ENCODE assay signal across 8 cellular contexts in the genomic region with DNA sequence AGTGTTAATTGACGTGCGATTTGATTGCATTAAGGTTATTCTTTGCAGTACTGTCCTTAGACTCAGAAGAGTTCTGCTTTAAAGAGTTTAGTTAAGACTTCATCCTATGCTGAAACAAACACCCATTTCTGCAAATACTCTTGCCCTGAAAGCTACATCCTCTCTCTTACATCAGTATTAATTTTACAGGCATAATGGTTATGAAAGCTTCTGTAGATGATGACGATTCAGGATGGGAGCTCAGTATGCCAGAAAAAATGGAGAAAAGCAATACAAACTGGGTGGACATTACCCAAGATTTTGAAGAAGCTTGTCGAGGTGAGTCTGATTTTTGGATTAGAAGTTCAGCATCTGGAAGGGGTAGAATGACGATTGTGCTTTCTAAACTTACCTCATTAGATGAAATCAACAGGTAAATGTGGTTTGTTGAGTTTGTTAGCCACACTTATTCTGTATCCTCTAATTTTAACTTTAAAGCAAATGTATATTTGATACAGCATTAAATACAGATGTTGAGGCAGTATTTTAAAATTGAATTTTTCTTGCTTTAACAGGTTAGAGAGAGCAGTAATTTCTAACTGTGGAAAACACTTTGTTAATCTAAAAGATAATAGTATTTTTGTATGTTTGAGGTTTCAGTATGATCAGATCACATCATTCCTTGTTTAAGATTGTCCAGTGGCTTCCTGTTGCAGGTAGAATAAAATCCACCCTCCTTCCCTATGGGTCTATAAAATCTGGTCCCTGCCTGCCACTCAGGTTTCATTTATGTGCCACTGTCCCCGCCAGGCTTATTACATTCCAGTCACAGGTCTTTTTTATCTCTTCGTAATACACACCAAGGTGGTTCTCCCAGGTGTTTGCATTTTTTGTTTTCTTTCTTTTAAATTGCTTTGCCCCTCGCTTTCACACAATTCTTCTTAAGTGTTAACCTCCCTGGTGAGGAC. TPM values are rescaled to one million over a fixed set of nuclear protein-coding genes. Genes with fewer than 3 reads are reported as not detected.
A peak's percentile ranks its signal among the peaks of the same experiment; 100 is the strongest.
DNase-seq lines count a peak whose midpoint lies in the region; ATAC-seq and TF ChIP-seq lines count a peak whose summit lies in the region.

No MANE protein-coding gene starts in this region.

- H3K27me3 ChIP-seq in HUES64 (ENCODE audit: insufficient read depth, low read length) = no peaks in the 10 kb centered on the region
- H3K27me3 ChIP-seq in mucosa of stomach (ENCODE audit: control insufficient read depth, insufficient read depth, low read length) = no peaks in the 10 kb centered on the region

- H3K36me3 ChIP-seq in HUES64 (ENCODE audit: insufficient read depth, low read length) (peaks cover 47% of the 10 kb centered on the region), mucosa of stomach (ENCODE audit: control insufficient read depth, insufficient read depth, low read length) (no peaks in the 10 kb centered on the region)

- H3K4me3 ChIP-seq in AG09309 (ENCODE audit: control insufficient read depth, low read depth, low read length) (peak overlapping the region; percentile 92), HUES64 (ENCODE audit: low read length) (peak overlapping the region; percentile 83), mucosa of stomach (ENCODE audit: low read length) (peak overlapping the region; percentile 60)

- DNase-seq in AG09309 (ENCODE audit: low read depth) (no peak), caudate nucleus (lab: John Stamatoyannopoulos, UW) (no peak), DMS53 (lab: John Stamatoyannopoulos, UW) (no peak), ACHN (no peak), NCI-H146 treated with DMSO at 0.1 percent for 48 hours (lab: John Stamatoyannopoulos, UW; ENCODE audit: unreplicated experiment) (no peak)

- WGBS in HUES64 = 58% methylated on average over 8 of the region's 8 CpGs

- in situ Hi-C loops in ACHN (cut with HindIII; ENCODE audit: low pct_ligation_motif_present, low pct_unique_long_range_greater_than_20kb, low sequenced_read_pairs) = no loop called here

- no peak for TF ChIP-seq CTCF in AG09309 (IDR thresholded peaks at IDR 0.05; ENCODE audit: control insufficient read depth, insufficient read depth, low read depth, low read length, missing control alignments)

- ATAC-seq in HG03571 (IDR thresholded peaks at IDR 0.05; ENCODE audit: unreplicated experiment) = no peak

- peaks cover 2% of the 10 kb centered on the region; the same call in 1 of the 2 replicates for H3K4me1 ChIP-seq in HUES64 (ENCODE audit: insufficient read depth, low read length)
- peaks cover 10% of the 10 kb centered on the region for H3K4me1 ChIP-seq in mucosa of stomach (ENCODE audit: control insufficient read depth, insufficient read depth, low read length)

- H3K9me3 ChIP-seq in HUES64 (ENCODE audit: insufficient read depth, low read depth, low read length) = peaks cover 3% of the 10 kb centered on the region; the same call in 1 of the 2 replicates
- no peaks in the 10 kb centered on the region for H3K9me3 ChIP-seq in mucosa of stomach (ENCODE audit: control insufficient read depth, low read length)

- H3K27ac ChIP-seq in HUES64 (ENCODE audit: low read depth, low read length) (no peak overlapping the region; the same call in 1 of the 2 replicates), caudate nucleus (ENCODE audit: low read depth, low read length) (peak overlapping the region; percentile 93)

- peak overlapping the region; percentile 88 for H3K9ac ChIP-seq in HUES64 (ENCODE audit: low read depth, low read length)
- peak overlapping the region; percentile 84 for H3K9ac ChIP-seq in mucosa of stomach (ENCODE audit: low read length)

RNA-seq across cellular contexts. Expression of a gene that starts 1.3 kb away (rescaled TPM):
- polyA plus RNA-seq in HUES64 (2013, experiment 1 of 2) = 24.0 TPM
- polyA plus RNA-seq in HUES64 (2013, experiment 2 of 2) = 24.3 TPM
